Comparison of ENCODE assay signal across 8 cellular contexts in genomic region chr2:156342252-156343095, GRCh38. TPM values are rescaled to one million over a fixed set of nuclear protein-coding genes. Genes with fewer than 3 reads are reported as not detected.
DNase-seq lines count a peak whose midpoint lies in the region; ATAC-seq, FAIRE-seq and TF ChIP-seq lines count a peak whose summit lies in the region.

No MANE protein-coding gene starts in this region.

- FAIRE-seq in H54 (lab: Jason Lieb, UNC): peak; percentile 43

- TF ChIP-seq EP300 in gastroesophageal sphincter (IDR thresholded peaks at IDR 0.05): peak; percentile 77

- peak; percentile 50 for TF ChIP-seq POLR2A in H54 (IDR thresholded peaks at IDR 0.05; ENCODE audit: low read depth, low read length)
- TF ChIP-seq POLR2A in gastroesophageal sphincter (IDR thresholded peaks at IDR 0.05): peak; percentile 73 to 86

- no peaks in the 10 kb centered on the region for H3K36me3 Mint-ChIP-seq in activated naive CD4-positive, alpha-beta T cell treated with anti-CD3 and anti-CD28 coated beads for 36 hours (ENCODE audit: low read depth)

- peak; percentile 92 for ATAC-seq in gastroesophageal sphincter

- peak in 1 of 4 experiments; percentile 12 for TF ChIP-seq CTCF in gastroesophageal sphincter (IDR thresholded peaks at IDR 0.05)

- H3K9me3 Mint-ChIP-seq in activated naive CD4-positive, alpha-beta T cell treated with anti-CD3 and anti-CD28 coated beads for 36 hours: no peaks in the 10 kb centered on the region

- CTCF ChIA-PET in activated naive CD4-positive, alpha-beta T cell treated with anti-CD3 and anti-CD28 coated beads for 36 hours (lab: Charles Lee): interaction anchor here (1.3 to 1.9 kb wide), 2 partner anchors 8 to 247 kb away, joined by 4 to 12 read pairs; no protein-coding TSS in a partner anchor

- H3K27me3 Mint-ChIP-seq in activated naive CD4-positive, alpha-beta T cell treated with anti-CD3 and anti-CD28 coated beads for 36 hours (ENCODE audit: low read depth): no peaks in the 10 kb centered on the region

- H3K36me3 ChIP-seq in ES-I3 (ENCODE audit: insufficient read depth, low read length) (no peaks in the 10 kb centered on the region), SJSA1 (peaks cover 3% of the 10 kb centered on the region), gastroesophageal sphincter (no peaks in the 10 kb centered on the region)

- peak overlapping the region; percentile 100 for H3K27ac ChIP-seq in SJSA1
- H3K27ac ChIP-seq in gastroesophageal sphincter: peak overlapping the region; percentile 95 to 100 (median 99)
- peak overlapping the region; percentile 100 for H3K27ac ChIP-seq in substantia nigra (ENCODE audit: low read depth, low read length, poor library complexity, severe bottlenecking)

- H3K27ac Mint-ChIP-seq in activated naive CD4-positive, alpha-beta T cell treated with anti-CD3 and anti-CD28 coated beads for 36 hours: peak overlapping the region; percentile 96

- no peaks in the 10 kb centered on the region for H3K9me3 ChIP-seq in ES-I3 (ENCODE audit: control insufficient read depth, insufficient read depth, low read length)
- no peaks in the 10 kb centered on the region for H3K9me3 ChIP-seq in SJSA1 (replicated peaks)
- no peaks in the 10 kb centered on the region for H3K9me3 ChIP-seq in gastroesophageal sphincter

- H3K4me3 ChIP-seq in SJSA1 (peak overlapping the region; percentile 88), gastroesophageal sphincter (peak overlapping the region; percentile 66 to 68)

- DNase-seq in H54 (ENCODE audit: insufficient read length, low spot score) (peak; percentile 74), LHCN-M2 (ENCODE audit: low read depth) (peak; percentile 91), SJSA1 (ENCODE audit: low read depth in 1 of 2, low spot score in 2 of 2) (peak; percentile 94 to 95), nucleus accumbens (lab: John Stamatoyannopoulos, UW) (peak in 55 of 56 donors; percentile 28 to 96 (median 87)), substantia nigra (lab: John Stamatoyannopoulos, UW) (peak; percentile 64 to 98 (median 88))
- DNase-seq in activated naive CD4-positive, alpha-beta T cell treated with anti-CD3 and anti-CD28 coated beads for 36 hours: peak; percentile 82

- H3K9ac ChIP-seq in ES-I3 (ENCODE audit: low read depth, low read length): peak overlapping the region; percentile 90

- H3K27me3 ChIP-seq in SJSA1 (replicated peaks) (no peaks in the 10 kb centered on the region), gastroesophageal sphincter (no peaks in the 10 kb centered on the region)

- peaks cover 50% of the 10 kb centered on the region for H3K4me1 Mint-ChIP-seq in activated naive CD4-positive, alpha-beta T cell treated with anti-CD3 and anti-CD28 coated beads for 36 hours (ENCODE audit: low read depth)

- WGBS in gastroesophageal sphincter (ENCODE audit: low coverage in 1 of 2), 2 donors: 2% methylated on average over 10 to 14 of the region's 86 CpGs

- H3K4me1 ChIP-seq in ES-I3 (ENCODE audit: insufficient read depth, low read length): no peaks in the 10 kb centered on the region; the same call in 1 of the 2 replicates
- peaks cover 30% of the 10 kb centered on the region for H3K4me1 ChIP-seq in SJSA1 (replicated peaks)
- H3K4me1 ChIP-seq in gastroesophageal sphincter: peaks cover 3 to 44% (median 9%) of the 10 kb centered on the region in 3 donors

- intact Hi-C loops in activated naive CD4-positive, alpha-beta T cell treated with anti-CD3 and anti-CD28 coated beads for 36 hours (cut with micrococcal nuclease): loop anchor here (2.0 to 5.0 kb wide), 4 partner anchors 134 to 1535 kb away; partner anchors contain the start of gene ACVR1

- H3K4me3 Mint-ChIP-seq in activated naive CD4-positive, alpha-beta T cell treated with anti-CD3 and anti-CD28 coated beads for 36 hours: peak overlapping the region; percentile 84

RNA-seq across cellular contexts. Expression of gene NR4A2, which starts 10.0 kb away (rescaled TPM):
- total RNA-seq in LHCN-M2 (2014; rRNA removed) (0.13 and 0.40 TPM in 2 replicates), gastroesophageal sphincter (1 to 10 TPM; 1.3 to 7.3 (median 1.8) TPM)
- 0.26 TPM for polyA plus RNA-seq in LHCN-M2 (2012)
- 0.61 TPM in 1 of 2 replicates, not detected in the other for total RNA-seq in SJSA1 (2014; rRNA removed; shearing (Covaris generic))
- 10 to 100 TPM; 29.7 to 32.9 TPM for total RNA-seq in activated naive CD4-positive, alpha-beta T cell treated with anti-CD3 and anti-CD28 coated beads for 36 hours

Comparison
In these comparisons a context has a peak if more than half of its experiments do, and no peak if none do; other contexts are left out.
1. Peak in every context shown above with its lines: DNase-seq, ATAC-seq, H3K4me3 ChIP-seq and H3K27ac ChIP-seq.